In the genomic region with DNA sequence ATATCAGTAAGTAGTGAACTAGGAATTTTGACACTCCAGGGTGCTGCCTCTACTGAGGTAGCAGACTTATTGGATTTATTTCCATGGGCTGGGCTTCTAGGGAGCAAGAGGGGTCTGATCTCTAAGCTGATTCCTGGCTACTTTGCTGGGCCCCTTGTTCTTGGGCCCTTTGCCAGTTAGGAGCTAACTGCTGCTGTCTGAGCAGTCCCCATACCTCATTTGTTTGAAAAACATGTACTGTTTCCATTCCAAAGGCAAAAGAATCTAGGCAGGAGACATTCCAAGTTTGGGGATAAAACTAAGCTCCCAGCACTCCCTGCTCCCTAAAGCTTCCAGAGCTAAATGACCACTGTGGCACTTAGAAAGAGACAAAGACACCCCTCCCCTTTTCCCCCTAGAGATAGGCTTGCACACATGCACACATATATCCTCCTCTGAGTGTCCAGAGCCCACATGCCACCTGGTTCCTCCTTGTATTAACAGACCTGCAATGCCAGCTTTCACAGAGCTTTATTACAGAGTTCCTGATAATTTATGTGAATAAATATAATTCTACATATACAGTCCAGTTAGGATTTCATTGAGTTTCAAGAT, we compare ENCODE assay signal across 11 cellular contexts. TPM values are rescaled to one million over a fixed set of nuclear protein-coding genes. Genes with fewer than 3 reads are reported as not detected.
DNase-seq lines count a peak whose midpoint lies in the region; ATAC-seq, FAIRE-seq and TF ChIP-seq lines count a peak whose summit lies in the region.
"Had no signal": no experiment of that assay in that cellular context is flagged by ENCODE, and none has a peak within 500 bp of the region (broad histone marks: within the 10 kb centered on the region; RNA-seq: fewer than 3 reads in every experiment).

No MANE protein-coding gene starts in this region.

- peaks cover 48% of the 10 kb centered on the region for H3K4me1 ChIP-seq in CD4-positive, alpha-beta memory T cell (ENCODE audit: insufficient read depth, low read length)
- H3K4me1 ChIP-seq in K562 (replicated peaks in 1 of 2; ENCODE audit: control insufficient read depth in 2 of 2, insufficient read depth in 2 of 2, low read length in 2 of 2) (no peaks in the 10 kb centered on the region), neuron (ENCODE audit: insufficient read depth, low read length) (no peaks in the 10 kb centered on the region), prostate gland (replicated peaks) (no peaks in the 10 kb centered on the region)

- TF ChIP-seq CTCF in K562 (IDR thresholded peaks at IDR 0.05 in 2 of 3, conservative IDR thresholded peaks at IDR 0.05 in 1 of 3; ENCODE audit: insufficient read depth in 2 of 3, low read depth in 1 of 3, low read length in 3 of 3) (no peak), prostate gland (IDR thresholded peaks at IDR 0.05) (peak in 1 of 4 experiments; percentile 8), GM10266 (IDR thresholded peaks at IDR 0.05; ENCODE audit: control insufficient read depth, insufficient read depth, low read depth, missing control alignments) (no peak)

- no TSS peak for BruUV-seq in K562 (replicated peaks; lab: Mats Ljungman, UMichigan)

- intact Hi-C loops in CD4-positive, alpha-beta memory T cell (cut with micrococcal nuclease), result loop anchor here (1.0 kb wide), 6 partner anchors 130 to 463 kb away; no protein-coding TSS in a partner anchor
- intact Hi-C loops in K562 (cut with micrococcal nuclease), result loop anchor here (1.0 to 5.0 kb wide), 5 partner anchors 85 to 248 kb away; no protein-coding TSS in a partner anchor
- intact Hi-C loops in prostate gland (cut with DNase I), result loop anchor here (2.0 to 5.0 kb wide), 2 partner anchors 130 to 217 kb away; a partner anchor contains a TSS

- peaks cover 46 to 70% (median 54%) of the 10 kb centered on the region in 4 donors for H3K4me1 Mint-ChIP-seq in CD4-positive, alpha-beta memory T cell

- H3K36me3 ChIP-seq in CD4-positive, alpha-beta memory T cell (ENCODE audit: insufficient read depth, low read length), result peaks cover 19% of the 10 kb centered on the region
- H3K36me3 ChIP-seq in K562 (ENCODE audit: control insufficient read depth, insufficient read depth, low read length), result peaks cover 29% of the 10 kb centered on the region
- no peaks in the 10 kb centered on the region for H3K36me3 ChIP-seq in neuron (ENCODE audit: insufficient read depth, low read length)
- H3K36me3 ChIP-seq in prostate gland, result no peaks in the 10 kb centered on the region

- H3K9me1 ChIP-seq in K562 (ENCODE audit: control insufficient read depth, insufficient read depth, low read length), result no peaks in the 10 kb centered on the region

- peak overlapping the region; percentile 17 for H3K27ac ChIP-seq in CD4-positive, alpha-beta memory T cell (ENCODE audit: low read depth, low read length)
- H3K27ac ChIP-seq in K562 (ENCODE audit: extremely low read depth, low read depth, low read length) (no peak overlapping the region), prostate gland (no peak overlapping the region)
- H3K27ac ChIP-seq: RWPE1 had no signal

- H3K36me3 Mint-ChIP-seq in CD4-positive, alpha-beta memory T cell, result peaks cover 27 to 32% of the 10 kb centered on the region in 2 donors

- CTCF ChIA-PET in CD4-positive, alpha-beta memory T cell (lab: Charles Lee; ENCODE audit: partially characterized antibody), result interaction anchor here (0.5 to 24.3 kb wide), 44 partner anchors 8 to 288 kb away, joined by 3 to 934 read pairs (median 9); a partner anchor contains a TSS
- CTCF ChIA-PET in K562 (lab: Yijun Ruan, JAX; ENCODE audit: low intra/inter-chr PET ratio), result interaction anchor here (1.2 to 2.7 kb wide), 4 partner anchors 217 to 263 kb away, joined by 4 to 30 read pairs (median 8); a partner anchor contains a TSS

- peak; percentile 69 for ATAC-seq in K562

- peak overlapping the region; percentile 33 to 92 (median 85) for H3K27ac Mint-ChIP-seq in CD4-positive, alpha-beta memory T cell

- TF ChIP-seq EP300 in K562 (IDR thresholded peaks at IDR 0.05; ENCODE audit: low read length), result no peak

- no peak overlapping the region for H3K4me3 ChIP-seq in CD4-positive, alpha-beta memory T cell (ENCODE audit: low read length in 2 of 2)
- H3K4me3 ChIP-seq in K562, result no peak overlapping the region
- no peak overlapping the region for H3K4me3 ChIP-seq in neuron (ENCODE audit: low read length)
- no peak overlapping the region for H3K4me3 ChIP-seq in prostate gland
- H3K4me3 ChIP-seq: heart right ventricle had no signal

- peak; percentile 26 for FAIRE-seq in K562 (lab: Jason Lieb, UNC)

- H3K9ac ChIP-seq in K562 (ENCODE audit: insufficient read depth in 1 of 2, low read depth in 2 of 2, low read length in 2 of 2), result peak overlapping the region in 1 of 2 experiments; percentile 12; a peak in 1 of 4 replicates

- H3K79me2 ChIP-seq in K562 (ENCODE audit: control insufficient read depth, insufficient read depth, low read length), result no peaks in the 10 kb centered on the region

- no peak overlapping the region for H3K4me3 Mint-ChIP-seq in CD4-positive, alpha-beta memory T cell

- H3K27me3 ChIP-seq in CD4-positive, alpha-beta memory T cell (ENCODE audit: insufficient read depth, low read length), result no peaks in the 10 kb centered on the region
- no peaks in the 10 kb centered on the region for H3K27me3 ChIP-seq in K562 (ENCODE audit: control insufficient read depth in 2 of 2, insufficient read depth in 2 of 2, low read length in 2 of 2)
- H3K27me3 ChIP-seq in neuron (ENCODE audit: insufficient read depth, low read length), result no peaks in the 10 kb centered on the region
- no peaks in the 10 kb centered on the region for H3K27me3 ChIP-seq in prostate gland (replicated peaks; ENCODE audit: insufficient read depth)
- H3K27me3 ChIP-seq: heart right ventricle had no signal

- POLR2A ChIA-PET in CD4-positive, alpha-beta memory T cell (lab: Charles Lee; ENCODE audit: partially characterized antibody), result interaction anchor here (1.0 to 4.5 kb wide), 11 partner anchors 14 to 249 kb away, joined by 3 to 82 read pairs (median 8); a partner anchor contains a TSS
- POLR2A ChIA-PET in K562 (lab: Yijun Ruan, JAX), result interaction anchor here (0.7 to 3.0 kb wide), 5 partner anchors 10 to 247 kb away, joined by 3 to 13 read pairs (median 6); a partner anchor contains a TSS

- H3K4me2 ChIP-seq in K562 (ENCODE audit: insufficient read depth, low read length), result no peak overlapping the region

- TF ChIP-seq POLR2A in K562 (conservative IDR thresholded peaks at IDR 0.05) (no peak), prostate gland (IDR thresholded peaks at IDR 0.05) (no peak)

- H3K27me3 Mint-ChIP-seq in CD4-positive, alpha-beta memory T cell, result no peaks in the 10 kb centered on the region

- TF ChIP-seq RAD21 in K562 (CRISPR knock-in tag; conservative IDR thresholded peaks at IDR 0.05 in 1 of 2, IDR thresholded peaks at IDR 0.05 in 1 of 2), result no peak

- H4K20me1 ChIP-seq in K562 (replicated peaks; ENCODE audit: control insufficient read depth, insufficient read depth, low read length), result no peaks in the 10 kb centered on the region

- in situ Hi-C loops in K562 (cut with MboI), result loop anchor here (5.0 kb wide), 1 partner anchor 225 kb away; no protein-coding TSS in a partner anchor

- no peaks in the 10 kb centered on the region for H3K9me3 ChIP-seq in CD4-positive, alpha-beta memory T cell (ENCODE audit: control insufficient read depth in 1 of 2, low read length in 2 of 2)
- no peaks in the 10 kb centered on the region for H3K9me3 ChIP-seq in K562 (replicated peaks; ENCODE audit: control insufficient read depth, insufficient read depth, low read depth, low read length)
- H3K9me3 ChIP-seq in neuron (ENCODE audit: low read length), result no peaks in the 10 kb centered on the region
- no peaks in the 10 kb centered on the region for H3K9me3 ChIP-seq in prostate gland
- H3K9me3 ChIP-seq: heart right ventricle had no signal

- no peak overlapping the region for H2AFZ ChIP-seq in K562 (ENCODE audit: low read depth, low read length)
- peak overlapping the region; percentile 97 for H2AFZ ChIP-seq in neuron (ENCODE audit: low read depth, low read length)

- peaks cover 0 to 3% (median 0%) of the 10 kb centered on the region in 8 donors for H3K9me3 Mint-ChIP-seq in CD4-positive, alpha-beta memory T cell

- no peak for DNase-seq in CD4-positive, alpha-beta memory T cell
- peak; percentile 19 for DNase-seq in NCI-H2227 (lab: John Stamatoyannopoulos, UW; ENCODE audit: unreplicated experiment)
- DNase-seq in K562 (ENCODE audit: extremely low read depth in 1 of 4, low spot score in 3 of 4), result no peak
- DNase-seq in prostate gland (ENCODE audit: low spot score), result no peak
- DNase-seq in stimulated activated CD4-positive, alpha-beta T cell treated with anti-CD3 and anti-CD28 coated beads, Interleukin-4, amount 100 ng/mL, for 1 hour, result no peak
- DNase-seq in GM10266 (ENCODE audit: extremely low spot score), result no peak
- DNase-seq in stimulated activated naive CD4-positive, alpha-beta T cell (lab: John Stamatoyannopoulos, UW), result no peak
- DNase-seq: activated CD8-positive, alpha-beta memory T cell treated with anti-CD3 and anti-CD28 coated beads, Interleukin-2, amount 50 U/mL, for 48 hours had no signal

TF ChIP-seq in K562, 482 proteins besides CTCF, POLR2A, EP300 and RAD21:
- no peak for TF ChIP-seq PHF20 (IDR thresholded peaks at IDR 0.05; ENCODE audit: partially characterized antibody)
- no peak for TF ChIP-seq ZFP30 (CRISPR knock-in tag; IDR thresholded peaks at IDR 0.05; ENCODE audit: borderline replicate concordance)
- TF ChIP-seq SPI1 (IDR thresholded peaks at IDR 0.05; ENCODE audit: borderline replicate concordance, low read depth, low read length), result no peak

RNA-seq across cellular contexts. Expression of a gene that starts 22.7 kb away (rescaled TPM):
- 10 to 100 TPM; 38.0 to 40.6 TPM for total RNA-seq in CD4-positive, alpha-beta memory T cell
- 10 to 100 TPM; 48.1 to 49.9 TPM for polyA plus RNA-seq in CD4-positive, alpha-beta memory T cell
- 108 and 123 TPM in 2 replicates for total RNA-seq in K562 (2011; cell fraction: chromatin; rRNA removed; ENCODE audit: low replicate concordance)
- total RNA-seq in K562 (2011; cell fraction: nucleolus; rRNA removed), result 37.5 and 43.2 TPM in 2 replicates
- 55.1 and 58.4 TPM in 2 replicates for total RNA-seq in K562 (2011; cell fraction: nucleoplasm; rRNA removed)
- total RNA-seq in K562 (2014; rRNA removed) (118 and 134 TPM in 2 replicates), K562 (2014; rRNA removed; fragmentation: Illumina TruSeq; extraction: Trizol) (194 and 206 TPM in 2 replicates), K562 (2015; rRNA removed; fragmentation: Illumina TruSeq; extraction: Trizol) (156 and 163 TPM in 2 replicates), K562 (2021) (162 and 163 TPM in 2 replicates), prostate gland (10 to 100 TPM; 32.6 to 61.8 TPM)
- polyA plus RNA-seq in K562 (2011; rRNA removed) (174 and 202 TPM in 2 replicates), K562 (2014; fragmentation: Illumina TruSeq; extraction: Trizol) (142 and 178 TPM in 2 replicates), K562 (2014; fragmentation: Nextera tagmentation; extraction: Ambion mirVana) (100 to 1,000 TPM; 154 to 270 TPM), K562 (2014; rRNA removed) (106 and 113 TPM in 2 replicates)
- polyA plus RNA-seq in K562 (2011; cell fraction: cytosol; rRNA removed), result 113 and 123 TPM in 2 replicates
- 70.4 and 85.8 TPM in 2 replicates for polyA plus RNA-seq in K562 (2011; cell fraction: nucleus; rRNA removed)
- 137 and 156 TPM in 2 replicates for polyA plus RNA-seq in K562 (2012)
- 346 and 409 TPM in 2 replicates for polyA minus RNA-seq in K562 (2011; rRNA and poly(A)+ RNA removed)
- polyA minus RNA-seq in K562 (2011; cell fraction: cytosol; rRNA and poly(A)+ RNA removed), result 125 and 151 TPM in 2 replicates
- polyA minus RNA-seq in K562 (2011; cell fraction: nucleus; rRNA and poly(A)+ RNA removed), result 39.0 and 62.2 TPM in 2 replicates
